Comparison of ENCODE assay signal across 12 cellular contexts in genomic region chr2:238169021-238169707, GRCh38. TPM values are rescaled to one million over a fixed set of nuclear protein-coding genes. Genes with fewer than 3 reads are reported as not detected.
DNase-seq lines count a peak whose midpoint lies in the region; ATAC-seq and TF ChIP-seq lines count a peak whose summit lies in the region.
"Had no signal": no experiment of that assay in that cellular context is flagged by ENCODE, and none has a peak within 500 bp of the region (broad histone marks: within the 10 kb centered on the region; RNA-seq: fewer than 3 reads in every experiment).

No MANE protein-coding gene starts in this region.

- no peak for TF ChIP-seq CTCF in AG09309 (IDR thresholded peaks at IDR 0.05; ENCODE audit: control insufficient read depth, insufficient read depth, low read depth, low read length, missing control alignments)
- TF ChIP-seq CTCF in CD4-positive, alpha-beta T cell (IDR thresholded peaks at IDR 0.05) = no peak

- H3K27me3 Mint-ChIP-seq in CD4-positive, alpha-beta T cell = peaks cover 12% of the 10 kb centered on the region

- CTCF ChIA-PET in CD4-positive, alpha-beta T cell (lab: Charles Lee) = no interaction called here

- H3K4me3 ChIP-seq in AG09309 (ENCODE audit: control insufficient read depth, low read depth, low read length) = peak overlapping the region; percentile 36
- H3K4me3 ChIP-seq: cardiac muscle cell, Peyer's patch had no signal

- peaks cover 4% of the 10 kb centered on the region for H3K4me1 Mint-ChIP-seq in CD4-positive, alpha-beta T cell (ENCODE audit: low read depth)

- no peaks in the 10 kb centered on the region for H3K9me3 Mint-ChIP-seq in CD4-positive, alpha-beta T cell

- H3K27me3 ChIP-seq in CD4-positive, alpha-beta T cell (ENCODE audit: control insufficient read depth, insufficient read depth, low read length) = no peaks in the 10 kb centered on the region

- H3K27ac Mint-ChIP-seq in CD4-positive, alpha-beta T cell = no peak overlapping the region

- intact Hi-C loops in CD4-positive, alpha-beta T cell (cut with DNase I, micrococcal nuclease) = no loop called here

- DNase-seq in AG09309 (ENCODE audit: low read depth) (peak; percentile 80), NCI-H460 (ENCODE audit: extremely low read depth, low read depth) (peak; percentile 57), dermis blood vessel endothelial cell (peak; percentile 67), mucosa of gallbladder (ENCODE audit: low spot score) (peak; percentile 38), NCI-H526 treated with DMSO at 0.1 percent for 48 hours (lab: John Stamatoyannopoulos, UW) (no peak), COLO829 (ENCODE audit: low spot score) (no peak)
- DNase-seq in CD4-positive, alpha-beta T cell = no peak
- DNase-seq: GDM1, small intestine had no signal

- H3K9me3 ChIP-seq in CD4-positive, alpha-beta T cell (ENCODE audit: control insufficient read depth, low read length) = no peaks in the 10 kb centered on the region
- H3K9me3 ChIP-seq: Peyer's patch had no signal

- ATAC-seq in HG03457 (IDR thresholded peaks at IDR 0.05; ENCODE audit: unreplicated experiment) = no peak
- no peak for ATAC-seq in CD4-positive, alpha-beta T cell (ENCODE audit: poor library complexity)

- no peak overlapping the region for H3K27ac ChIP-seq in CD4-positive, alpha-beta T cell (ENCODE audit: low read depth, low read length)
- H3K27ac ChIP-seq: cardiac muscle cell had no signal

- POLR2A ChIA-PET in CD4-positive, alpha-beta T cell (lab: Charles Lee) = no interaction called here

- no peak overlapping the region for H3K4me3 Mint-ChIP-seq in CD4-positive, alpha-beta T cell

- peaks cover 63% of the 10 kb centered on the region for H3K36me3 Mint-ChIP-seq in CD4-positive, alpha-beta T cell (ENCODE audit: low read depth)

RNA-seq across cellular contexts. Expression of gene ERFE, which starts 10.4 kb away (rescaled TPM):
- total RNA-seq in NCI-H460 (2014; rRNA removed; shearing (Covaris generic)) = 7.7 and 10.0 TPM in 2 replicates
- 15.9 and 16.9 TPM in 2 replicates for polyA plus RNA-seq in NCI-H460 (2014; cell fraction: nucleus; rRNA removed)
- total RNA-seq in dermis blood vessel endothelial cell (0.34 and 0.47 TPM in 2 replicates), mucosa of gallbladder (0.35 TPM)
- total RNA-seq in CD4-positive, alpha-beta T cell = not detected

RNA-seq across cellular contexts. Expression of gene KLHL30, which starts 30.7 kb away (rescaled TPM):
- 0.05 TPM in 1 of 2 replicates, not detected in the other for total RNA-seq in NCI-H460 (2014; rRNA removed; shearing (Covaris generic))
- polyA plus RNA-seq in NCI-H460 (2014; cell fraction: nucleus; rRNA removed) = 0.13 and 0.47 TPM in 2 replicates
- not detected in 2 replicates for total RNA-seq in dermis blood vessel endothelial cell
- total RNA-seq in mucosa of gallbladder = 2.0 TPM
- total RNA-seq in CD4-positive, alpha-beta T cell = not detected

RNA-seq across cellular contexts. Expression of gene ILKAP, which starts 34.3 kb away (rescaled TPM):
- total RNA-seq in NCI-H460 (2014; rRNA removed; shearing (Covaris generic)) = 24.2 and 25.3 TPM in 2 replicates
- 35.0 and 42.3 TPM in 2 replicates for polyA plus RNA-seq in NCI-H460 (2014; cell fraction: nucleus; rRNA removed)
- total RNA-seq in dermis blood vessel endothelial cell = 17.7 and 18.7 TPM in 2 replicates
- 40.5 TPM for total RNA-seq in mucosa of gallbladder
- total RNA-seq in CD4-positive, alpha-beta T cell = 100 to 1,000 TPM; 133 to 143 TPM

Comparison
In these comparisons a context has a peak if more than half of its experiments do, and no peak if none do; other contexts are left out.
1. DNase-seq: peak in AG09309 (single experiment), NCI-H460 (single experiment), dermis blood vessel endothelial cell (single experiment) and mucosa of gallbladder (single experiment); none in NCI-H526 treated with DMSO at 0.1 percent for 48 hours (single experiment), CD4-positive, alpha-beta T cell (0 of 10) and COLO829 (single experiment).